In the genomic region with DNA sequence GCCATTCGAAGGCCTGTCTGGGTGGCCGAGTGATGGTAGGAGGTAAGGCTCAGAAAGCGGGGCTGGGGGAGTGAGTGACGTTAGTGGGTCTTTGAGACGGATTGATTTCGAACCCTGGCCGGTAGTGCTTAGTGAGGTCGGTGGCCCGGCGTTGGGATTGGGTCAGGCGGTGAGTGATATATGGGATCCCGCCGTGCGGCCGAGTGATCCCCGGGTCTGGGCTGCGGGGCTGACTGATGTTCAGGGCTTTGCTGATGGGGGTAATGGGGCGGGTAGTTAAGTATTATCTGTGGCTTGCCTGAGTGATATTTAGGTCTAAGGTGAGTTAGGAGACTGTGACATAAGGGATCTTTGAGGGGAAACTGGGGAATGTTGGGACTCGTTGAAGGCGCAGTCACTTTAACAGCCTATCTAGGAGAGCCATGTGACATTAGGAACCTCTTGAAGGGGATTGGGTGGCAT, we compare ENCODE assay signal across 2 cellular contexts.
TF ChIP-seq lines count a peak whose summit lies in the region.

No MANE protein-coding gene starts in this region.

TF ChIP-seq in GM12878, 131 proteins besides CTCF, POLR2A, EP300 and RAD21:
- no peak for TF ChIP-seq RB1 (IDR thresholded peaks at IDR 0.05; ENCODE audit: borderline replicate concordance)
- TF ChIP-seq, protein P1, sequence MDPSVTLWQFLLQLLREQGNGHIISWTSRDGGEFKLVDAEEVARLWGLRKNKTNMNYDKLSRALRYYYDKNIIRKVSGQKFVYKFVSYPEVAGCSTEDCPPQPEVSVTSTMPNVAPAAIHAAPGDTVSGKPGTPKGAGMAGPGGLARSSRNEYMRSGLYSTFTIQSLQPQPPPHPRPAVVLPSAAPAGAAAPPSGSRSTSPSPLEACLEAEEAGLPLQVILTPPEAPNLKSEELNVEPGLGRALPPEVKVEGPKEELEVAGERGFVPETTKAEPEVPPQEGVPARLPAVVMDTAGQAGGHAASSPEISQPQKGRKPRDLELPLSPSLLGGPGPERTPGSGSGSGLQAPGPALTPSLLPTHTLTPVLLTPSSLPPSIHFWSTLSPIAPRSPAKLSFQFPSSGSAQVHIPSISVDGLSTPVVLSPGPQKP (IDR thresholded peaks at IDR 0.05; ENCODE audit: low read depth, low read length) = no peak
- no peak for TF ChIP-seq ZSCAN29 (IDR thresholded peaks at IDR 0.05)
- no peak for TF ChIP-seq IRF4 (IDR thresholded peaks at IDR 0.05; ENCODE audit: low read depth, low read length)
- TF ChIP-seq NFXL1 (IDR thresholded peaks at IDR 0.05; ENCODE audit: borderline replicate concordance) = no peak
- TF ChIP-seq, protein P2, sequence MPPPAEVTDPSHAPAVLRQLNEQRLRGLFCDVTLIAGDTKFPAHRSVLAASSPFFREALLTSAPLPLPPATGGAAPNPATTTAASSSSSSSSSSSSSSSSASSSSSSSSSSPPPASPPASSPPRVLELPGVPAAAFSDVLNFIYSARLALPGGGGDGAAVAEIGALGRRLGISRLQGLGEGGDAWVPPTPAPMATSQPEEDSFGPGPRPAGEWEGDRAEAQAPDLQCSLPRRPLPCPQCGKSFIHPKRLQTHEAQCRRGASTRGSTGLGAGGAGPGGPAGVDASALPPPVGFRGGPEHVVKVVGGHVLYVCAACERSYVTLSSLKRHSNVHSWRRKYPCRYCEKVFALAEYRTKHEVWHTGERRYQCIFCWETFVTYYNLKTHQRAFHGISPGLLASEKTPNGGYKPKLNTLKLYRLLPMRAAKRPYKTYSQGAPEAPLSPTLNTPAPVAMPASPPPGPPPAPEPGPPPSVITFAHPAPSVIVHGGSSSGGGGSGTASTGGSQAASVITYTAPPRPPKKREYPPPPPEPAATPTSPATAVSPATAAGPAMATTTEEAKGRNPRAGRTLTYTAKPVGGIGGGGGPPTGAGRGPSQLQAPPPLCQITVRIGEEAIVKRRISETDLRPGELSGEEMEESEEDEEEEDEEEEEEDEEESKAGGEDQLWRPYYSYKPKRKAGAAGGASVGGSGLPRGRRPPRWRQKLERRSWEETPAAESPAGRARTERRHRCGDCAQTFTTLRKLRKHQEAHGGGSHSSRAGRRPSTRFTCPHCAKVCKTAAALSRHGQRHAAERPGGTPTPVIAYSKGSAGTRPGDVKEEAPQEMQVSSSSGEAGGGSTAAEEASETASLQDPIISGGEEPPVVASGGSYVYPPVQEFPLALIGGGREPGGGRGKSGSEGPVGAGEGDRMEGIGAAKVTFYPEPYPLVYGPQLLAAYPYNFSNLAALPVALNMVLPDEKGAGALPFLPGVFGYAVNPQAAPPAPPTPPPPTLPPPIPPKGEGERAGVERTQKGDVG (CRISPR knock-in tag; IDR thresholded peaks at IDR 0.05) = no peak
- TF ChIP-seq SMC3 (IDR thresholded peaks at IDR 0.05; ENCODE audit: borderline replicate concordance, low read length) = no peak
- TF ChIP-seq BRCA1 (IDR thresholded peaks at IDR 0.05; ENCODE audit: low read depth, low read length) = no peak
- TF ChIP-seq SMARCA5 (IDR thresholded peaks at IDR 0.05) = no peak
- no peak for TF ChIP-seq BMI1 (IDR thresholded peaks at IDR 0.05; ENCODE audit: borderline replicate concordance)
- TF ChIP-seq POU2F2 (IDR thresholded peaks at IDR 0.05; ENCODE audit: borderline replicate concordance, low read depth, low read length) = no peak
- TF ChIP-seq SMAD1 (IDR thresholded peaks at IDR 0.05; ENCODE audit: low read depth, partially characterized antibody) = no peak
- no peak for TF ChIP-seq PML (IDR thresholded peaks at IDR 0.05; ENCODE audit: low read length)
- no peak for TF ChIP-seq EGR1 (IDR thresholded peaks at IDR 0.05; ENCODE audit: borderline replicate concordance in 1 of 2, low read depth in 2 of 2, low read length in 2 of 2)

TF ChIP-seq in liver, 16 proteins besides CTCF, POLR2A, EP300 and RAD21:
- TF ChIP-seq SP1 (IDR thresholded peaks at IDR 0.05) (no peak), GABPA (IDR thresholded peaks at IDR 0.05 in 1 of 2, conservative IDR thresholded peaks at IDR 0.05 in 1 of 2) (no peak), RXRA (IDR thresholded peaks at IDR 0.05) (no peak), HNF4A (conservative IDR thresholded peaks at IDR 0.05) (no peak)
- TF ChIP-seq, protein P3, sequence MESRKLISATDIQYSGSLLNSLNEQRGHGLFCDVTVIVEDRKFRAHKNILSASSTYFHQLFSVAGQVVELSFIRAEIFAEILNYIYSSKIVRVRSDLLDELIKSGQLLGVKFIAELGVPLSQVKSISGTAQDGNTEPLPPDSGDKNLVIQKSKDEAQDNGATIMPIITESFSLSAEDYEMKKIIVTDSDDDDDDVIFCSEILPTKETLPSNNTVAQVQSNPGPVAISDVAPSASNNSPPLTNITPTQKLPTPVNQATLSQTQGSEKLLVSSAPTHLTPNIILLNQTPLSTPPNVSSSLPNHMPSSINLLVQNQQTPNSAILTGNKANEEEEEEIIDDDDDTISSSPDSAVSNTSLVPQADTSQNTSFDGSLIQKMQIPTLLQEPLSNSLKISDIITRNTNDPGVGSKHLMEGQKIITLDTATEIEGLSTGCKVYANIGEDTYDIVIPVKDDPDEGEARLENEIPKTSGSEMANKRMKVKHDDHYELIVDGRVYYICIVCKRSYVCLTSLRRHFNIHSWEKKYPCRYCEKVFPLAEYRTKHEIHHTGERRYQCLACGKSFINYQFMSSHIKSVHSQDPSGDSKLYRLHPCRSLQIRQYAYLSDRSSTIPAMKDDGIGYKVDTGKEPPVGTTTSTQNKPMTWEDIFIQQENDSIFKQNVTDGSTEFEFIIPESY (IDR thresholded peaks at IDR 0.05) = no peak
- TF ChIP-seq, protein P4, sequence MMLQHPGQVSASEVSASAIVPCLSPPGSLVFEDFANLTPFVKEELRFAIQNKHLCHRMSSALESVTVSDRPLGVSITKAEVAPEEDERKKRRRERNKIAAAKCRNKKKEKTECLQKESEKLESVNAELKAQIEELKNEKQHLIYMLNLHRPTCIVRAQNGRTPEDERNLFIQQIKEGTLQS (IDR thresholded peaks at IDR 0.05) = no peak
TF ChIP-seq in liver: peak in this region for 0.
